ENCODE assay signal across 27 cellular contexts in the genomic region with DNA sequence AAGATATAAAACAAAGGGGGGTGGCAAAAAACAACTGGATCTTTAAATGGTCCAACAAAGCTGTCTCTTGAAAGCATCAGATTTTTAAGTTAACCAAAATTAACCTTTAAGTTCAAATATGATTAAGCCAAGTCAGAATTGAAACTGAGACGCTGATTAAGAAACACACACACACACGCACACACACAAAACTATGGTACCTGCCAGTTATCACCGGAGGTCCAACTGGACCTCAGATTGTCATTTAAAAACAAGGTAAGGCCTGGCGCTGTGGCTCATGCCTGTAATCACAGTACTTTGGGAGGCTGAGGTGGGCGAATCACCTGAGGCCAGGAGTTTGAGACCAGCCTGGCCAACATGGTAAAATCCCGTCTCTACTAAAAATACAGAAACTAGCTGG. TPM values are rescaled to one million over a fixed set of nuclear protein-coding genes. Genes with fewer than 3 reads are reported as not detected.
DNase-seq lines count a peak whose midpoint lies in the region; ATAC-seq, FAIRE-seq and TF ChIP-seq lines count a peak whose summit lies in the region.
"Had no signal": no experiment of that assay in that cellular context is flagged by ENCODE, and none has a peak within 500 bp of the region (broad histone marks: within the 10 kb centered on the region; RNA-seq: fewer than 3 reads in every experiment).

No MANE protein-coding gene starts in this region.

- H3K9ac ChIP-seq in H9 (ENCODE audit: extremely low read depth, insufficient read length, low read length): no peak overlapping the region
- H3K9ac ChIP-seq in GM12878 (ENCODE audit: control insufficient read depth, insufficient read depth, low read length): no peak overlapping the region
- H3K9ac ChIP-seq in parathyroid adenoma: no peak overlapping the region

- H3K4me3 Mint-ChIP-seq in activated CD8-positive, alpha-beta memory T cell treated with anti-CD3 and anti-CD28 coated beads, Interleukin-2, amount 10 ng/mL, durations not matched to agents 7 days and 5 days: no peak overlapping the region
- no peak overlapping the region for H3K4me3 Mint-ChIP-seq in H9
- H3K4me3 Mint-ChIP-seq: activated naive CD8-positive, alpha-beta T cell treated with anti-CD3 and anti-CD28 coated beads for 36 hours; activated T-helper 1 cell treated with anti-CD3 and anti-CD28 coated beads, Interleukin-12 subunit alpha, Interleukin-12 subunit beta, Interleukin-2, Interleukin-4 antibody, amounts not matched to agents 30 ng/mL and 10 ng/mL and 1 ng/mL, durations not matched to agents 14 hours and 24 hours and 36 hours had no signal

- H3K36me3 Mint-ChIP-seq in activated CD8-positive, alpha-beta memory T cell treated with anti-CD3 and anti-CD28 coated beads, Interleukin-2, amount 10 ng/mL, durations not matched to agents 7 days and 5 days: peaks cover 26% of the 10 kb centered on the region
- H3K36me3 Mint-ChIP-seq in H9 (ENCODE audit: insufficient read depth in 1 of 3, low read depth in 3 of 3): peaks cover 7 to 24% (median 14%) of the 10 kb centered on the region in 3 experiments; a peak in 6 of 7 replicates

- H3K4me1 ChIP-seq in H9 (ENCODE audit: insufficient read depth, low read length) (no peaks in the 10 kb centered on the region), GM12878 (ENCODE audit: control insufficient read depth, insufficient read depth, low read length) (no peaks in the 10 kb centered on the region), parathyroid adenoma (peaks cover 5% of the 10 kb centered on the region)
- H3K4me1 ChIP-seq: SJSA1 had no signal

- no peak overlapping the region for H3K56ac ChIP-seq in H9 (ENCODE audit: insufficient read length, low read depth, low read length)

- CTCF ChIA-PET in activated CD8-positive, alpha-beta memory T cell treated with anti-CD3 and anti-CD28 coated beads, Interleukin-2, amount 10 ng/mL, durations not matched to agents 7 days and 5 days (lab: Charles Lee): no interaction called here
- CTCF ChIA-PET in GM12878 (lab: Yijun Ruan, JAX): interaction anchor here (0.5 kb wide), 1 partner anchor 414 kb away, joined by 3 read pairs; no protein-coding TSS in a partner anchor

- no peak overlapping the region for H3T11ph ChIP-seq in H9 (ENCODE audit: low read length)

- no peak overlapping the region for H2AK5ac ChIP-seq in H9 (ENCODE audit: insufficient read length, low read length)

- TF ChIP-seq POLR2A in GM12878 (IDR thresholded peaks at IDR 0.05; ENCODE audit: low read depth, low read length): no peak

- no peaks in the 10 kb centered on the region for H3K23me2 ChIP-seq in H9 (ENCODE audit: insufficient read length, low read depth, low read length, poor library complexity, severe bottlenecking)

- in situ Hi-C loops in GM12878 (cut with MboI): no loop called here

- BruUV-seq in GM12878 (replicated peaks; lab: Mats Ljungman, UMichigan): no TSS peak

- H2BK120ac ChIP-seq in H9 (ENCODE audit: low read depth, low read length, poor library complexity, severe bottlenecking): no peak overlapping the region

- no peak overlapping the region for H4K91ac ChIP-seq in H9 (ENCODE audit: insufficient read length, low read depth, low read length)

- no peak overlapping the region for H3K23ac ChIP-seq in H9 (ENCODE audit: insufficient read length, low read depth, low read length)

- no CpG with 5 or more reads among the region's 6 CpGs for WGBS in H9 (ENCODE audit: extremely low coverage, insufficient read length, low lambda C conversion rate)
- 64% methylated on average over 6 of the region's 6 CpGs for WGBS in GM12878 (ENCODE audit: insufficient coverage, insufficient replicate concordance, low lambda C conversion rate, missing lambda C conversion rate)

- peak overlapping the region; percentile 28 for H3K27ac Mint-ChIP-seq in activated CD8-positive, alpha-beta memory T cell treated with anti-CD3 and anti-CD28 coated beads, Interleukin-2, amount 10 ng/mL, durations not matched to agents 7 days and 5 days
- peak overlapping the region in 2 of 3 experiments; percentile 16 to 19; a peak in 1 of 7 replicates for H3K27ac Mint-ChIP-seq in H9
- H3K27ac Mint-ChIP-seq: activated naive CD8-positive, alpha-beta T cell treated with anti-CD3 and anti-CD28 coated beads for 36 hours; activated T-helper 1 cell treated with anti-CD3 and anti-CD28 coated beads, Interleukin-12 subunit alpha, Interleukin-12 subunit beta, Interleukin-2, Interleukin-4 antibody, amounts not matched to agents 30 ng/mL and 10 ng/mL and 1 ng/mL, durations not matched to agents 14 hours and 24 hours and 36 hours had no signal

- H4K20me1 ChIP-seq in H9 (ENCODE audit: control insufficient read depth, insufficient read depth, insufficient read length) (no peaks in the 10 kb centered on the region), GM12878 (ENCODE audit: control insufficient read depth, insufficient read depth) (no peaks in the 10 kb centered on the region)

- TF ChIP-seq EP300 in GM12878 (IDR thresholded peaks at IDR 0.05; ENCODE audit: borderline replicate concordance in 1 of 2, control insufficient read depth in 1 of 2, low read depth in 2 of 2, low read length in 2 of 2): no peak

- no peak overlapping the region for H2BK20ac ChIP-seq in H9 (ENCODE audit: low read depth, low read length, poor library complexity, severe bottlenecking)

- TF ChIP-seq RAD21 in GM12878 (IDR thresholded peaks at IDR 0.05; ENCODE audit: insufficient read depth, low read depth, low read length): no peak

- FAIRE-seq in GM12878 (lab: Jason Lieb, UNC): no peak
- FAIRE-seq in urothelium cell line (lab: Jason Lieb, UNC): no peak

- H3K4ac ChIP-seq in H9 (ENCODE audit: low read depth, low read length): no peak overlapping the region

- H2AFZ ChIP-seq in H9 (ENCODE audit: low read length): no peak overlapping the region
- H2AFZ ChIP-seq in GM12878 (ENCODE audit: control insufficient read depth, low read depth, low read length): no peak overlapping the region
- no peak overlapping the region for H2AFZ ChIP-seq in parathyroid adenoma

- H2BK12ac ChIP-seq in H9 (ENCODE audit: insufficient read length, low read depth, low read length): no peak overlapping the region

- POLR2A ChIA-PET in GM12878 (lab: Charles Lee): interaction anchor here (0.5 to 1.4 kb wide), 2 partner anchors 11 to 864 kb away, joined by 4 to 5 read pairs; a partner anchor contains a TSS

- H3K79me2 ChIP-seq in H9 (ENCODE audit: insufficient read depth, low read length): peaks cover 23% of the 10 kb centered on the region; the same call in 1 of the 2 replicates
- peaks cover 66% of the 10 kb centered on the region for H3K79me2 ChIP-seq in GM12878 (ENCODE audit: control insufficient read depth, insufficient read depth, low read length)
- H3K79me2 ChIP-seq in parathyroid adenoma: peaks cover 65% of the 10 kb centered on the region

- no peak overlapping the region for H2BK15ac ChIP-seq in H9 (ENCODE audit: low read depth, low read length)

- no peak for DNase-seq in activated CD8-positive, alpha-beta memory T cell treated with anti-CD3 and anti-CD28 coated beads, Interleukin-2, amount 10 ng/mL, durations not matched to agents 7 days and 5 days
- DNase-seq in activated CD8-positive, alpha-beta memory T cell treated with anti-CD3 and anti-CD28 coated beads for 24 hours: no peak
- no peak for DNase-seq in H9
- no peak for DNase-seq in GM12878 (ENCODE audit: low read depth, low spot score)
- no peak for DNase-seq in AG08395 (ENCODE audit: low spot score)
- DNase-seq in urothelium cell line (ENCODE audit: low spot score): no peak
- DNase-seq: activated CD4-positive, CD25-positive, alpha-beta regulatory T cell treated with anti-CD3 and anti-CD28 coated beads, Interleukin-2, amount 50 U/mL, for 72 hours; activated naive CD8-positive, alpha-beta T cell treated with anti-CD3 and anti-CD28 coated beads for 36 hours; AML-193; central memory CD4-positive, alpha-beta T cell; DMS153; gastrocnemius medialis; hypothalamus; KG1; mesendoderm; NCI-H1417; NCI-H2029 treated with DMSO at 0.1 percent for 48 hours; NCI-H226; NCI-H69; RPMI8226; stomach; thyroid gland had no signal

- H3K36me3 ChIP-seq in GM12878 (ENCODE audit: control insufficient read depth in 2 of 2, insufficient read depth in 2 of 2, low read length in 1 of 2) (peaks cover 0 to 7% of the 10 kb centered on the region in 2 experiments; a peak in 1 of 4 replicates), parathyroid adenoma (ENCODE audit: control insufficient read depth, insufficient read depth, low read length) (no peaks in the 10 kb centered on the region)
- H3K36me3 ChIP-seq: thyroid gland had no signal

- H4K8ac ChIP-seq in H9 (replicated peaks; ENCODE audit: insufficient read length, low read depth, low read length): no peak overlapping the region

- H3K4me3 ChIP-seq in GM12878 (no peak overlapping the region), parathyroid adenoma (ENCODE audit: low read depth, low read length) (peak overlapping the region; percentile 1)
- H3K4me3 ChIP-seq: ascending aorta, gastrocnemius medialis, SJSA1, stomach, thyroid gland had no signal

- H3K4me2 ChIP-seq in H9 (ENCODE audit: insufficient read depth, insufficient read length, low read length) (no peak overlapping the region), GM12878 (ENCODE audit: control insufficient read depth, insufficient read depth) (peak overlapping the region; percentile 3; the same call in 1 of the 2 replicates), parathyroid adenoma (ENCODE audit: low read length) (no peak overlapping the region)

- no peak overlapping the region for H2BK5ac ChIP-seq in H9 (ENCODE audit: insufficient read length, low read length)

- H3K27ac ChIP-seq in H9 (ENCODE audit: insufficient read length, low read depth, low read length) (no peak overlapping the region), GM12878 (ENCODE audit: control insufficient read depth, insufficient read depth) (no peak overlapping the region), parathyroid adenoma (no peak overlapping the region)
- H3K27ac ChIP-seq: ascending aorta, gastrocnemius medialis, SJSA1, thyroid gland had no signal

- no peaks in the 10 kb centered on the region for H3K9me3 Mint-ChIP-seq in activated CD8-positive, alpha-beta memory T cell treated with anti-CD3 and anti-CD28 coated beads, Interleukin-2, amount 10 ng/mL, durations not matched to agents 7 days and 5 days (ENCODE audit: low read depth)
- H3K9me3 Mint-ChIP-seq in H9: no peaks in the 10 kb centered on the region
- H3K9me3 Mint-ChIP-seq: activated naive CD8-positive, alpha-beta T cell treated with anti-CD3 and anti-CD28 coated beads for 36 hours; activated T-helper 1 cell treated with anti-CD3 and anti-CD28 coated beads, Interleukin-12 subunit alpha, Interleukin-12 subunit beta, Interleukin-2, Interleukin-4 antibody, amounts not matched to agents 30 ng/mL and 10 ng/mL and 1 ng/mL, durations not matched to agents 14 hours and 24 hours and 36 hours had no signal

- H3K4me1 Mint-ChIP-seq in activated CD8-positive, alpha-beta memory T cell treated with anti-CD3 and anti-CD28 coated beads, Interleukin-2, amount 10 ng/mL, durations not matched to agents 7 days and 5 days: peaks cover 21% of the 10 kb centered on the region
- peaks cover 0 to 7% of the 10 kb centered on the region in 2 experiments; a peak in 1 of 4 replicates for H3K4me1 Mint-ChIP-seq in H9

- intact Hi-C loops in GM12878 (cut with micrococcal nuclease; ENCODE audit: unreplicated experiment): no loop called here

- no peak for TF ChIP-seq CTCF in H9 (conservative IDR thresholded peaks at IDR 0.05)
- TF ChIP-seq CTCF in GM12878 (IDR thresholded peaks at IDR 0.05 in 2 of 3, conservative IDR thresholded peaks at IDR 0.05 in 1 of 3; ENCODE audit: control insufficient read depth in 2 of 3, extremely low read depth in 1 of 3, insufficient read depth in 1 of 3, low read depth in 3 of 3, low read length in 3 of 3): no peak
- TF ChIP-seq CTCF in parathyroid adenoma (IDR thresholded peaks at IDR 0.05): no peak

- H3K9me3 ChIP-seq in H9 (ENCODE audit: control insufficient read depth, low read depth, low read length): no peaks in the 10 kb centered on the region
- H3K9me3 ChIP-seq in GM12878 (replicated peaks; ENCODE audit: control insufficient read depth, insufficient read depth, low read length): no peaks in the 10 kb centered on the region
- no peaks in the 10 kb centered on the region for H3K9me3 ChIP-seq in parathyroid adenoma (ENCODE audit: control insufficient read depth, low read length)
- H3K9me3 ChIP-seq: ascending aorta, gastrocnemius medialis, SJSA1, stomach, thyroid gland had no signal

- H3K14ac ChIP-seq in H9 (ENCODE audit: insufficient read depth, low read length): no peak overlapping the region

- H3K27me3 ChIP-seq in H9 (ENCODE audit: insufficient read depth, low read length): no peaks in the 10 kb centered on the region
- no peaks in the 10 kb centered on the region for H3K27me3 ChIP-seq in GM12878 (replicated peaks in 1 of 2; ENCODE audit: control insufficient read depth in 2 of 2, insufficient read depth in 2 of 2, low read length in 1 of 2)
- H3K27me3 ChIP-seq in parathyroid adenoma (ENCODE audit: control insufficient read depth, insufficient read depth, low read length): no peaks in the 10 kb centered on the region
- H3K27me3 ChIP-seq: ascending aorta, gastrocnemius medialis, SJSA1, stomach, thyroid gland had no signal

- H4K5ac ChIP-seq in H9 (ENCODE audit: insufficient read length, low read depth, low read length): no peak overlapping the region

- H3K27me3 Mint-ChIP-seq in activated CD8-positive, alpha-beta memory T cell treated with anti-CD3 and anti-CD28 coated beads, Interleukin-2, amount 10 ng/mL, durations not matched to agents 7 days and 5 days: no peaks in the 10 kb centered on the region
- no peaks in the 10 kb centered on the region for H3K27me3 Mint-ChIP-seq in H9 (ENCODE audit: low read depth)
- H3K27me3 Mint-ChIP-seq: activated naive CD8-positive, alpha-beta T cell treated with anti-CD3 and anti-CD28 coated beads for 36 hours had no signal

- peaks cover 3% of the 10 kb centered on the region for H3K79me1 ChIP-seq in H9 (ENCODE audit: insufficient read depth, low read depth, low read length, poor library complexity, severe bottlenecking)

- RAD21 ChIA-PET in GM12878 (lab: Charles Lee; ENCODE audit: unreplicated experiment): no interaction called here

- SMC1A ChIA-PET in GM12878 (lab: Charles Lee; ENCODE audit: uncharacterized antibody, unreplicated experiment): interaction anchor here (0.9 to 1.8 kb wide), 4 partner anchors 8 to 85 kb away, joined by 3 to 5 read pairs (median 4); no protein-coding TSS in a partner anchor

- ATAC-seq in activated CD8-positive, alpha-beta memory T cell treated with anti-CD3 and anti-CD28 coated beads, Interleukin-2, amount 10 ng/mL, durations not matched to agents 7 days and 5 days: no peak
- ATAC-seq in GM12878: no peak
- ATAC-seq in HG03097 (IDR thresholded peaks at IDR 0.05; ENCODE audit: low FRiP score, unreplicated experiment): no peak
- ATAC-seq: gastrocnemius medialis had no signal

- no peak overlapping the region for H3K18ac ChIP-seq in H9 (ENCODE audit: insufficient read length, low read depth, low read length)

RNA-seq across cellular contexts. Expression of a gene that starts 10.4 kb away (rescaled TPM):
- 10 to 100 TPM; 51.3 to 61.6 TPM for total RNA-seq in activated CD8-positive, alpha-beta memory T cell treated with anti-CD3 and anti-CD28 coated beads, Interleukin-2, amount 10 ng/mL, durations not matched to agents 7 days and 5 days
- 160 TPM in 2 replicates for total RNA-seq in H9 (2021)
- 19.6 and 20.3 TPM in 2 replicates for total RNA-seq in GM12878 (2013; cell fraction: nucleolus; rRNA removed)
- 70.3 and 80.2 TPM in 2 replicates for total RNA-seq in GM12878 (2014; rRNA removed)
- total RNA-seq in GM12878 (2014; rRNA removed; fragmentation: Illumina TruSeq; extraction: Trizol): 74.8 and 78.4 TPM in 2 replicates
- 65.6 and 66.2 TPM in 2 replicates for total RNA-seq in GM12878 (2021)
- 72.1 TPM for polyA plus RNA-seq in GM12878 (2011; ENCODE audit: low read depth)
- polyA plus RNA-seq in GM12878 (2011; rRNA removed): 122 and 173 TPM in 2 replicates
- polyA plus RNA-seq in GM12878 (2011; cell fraction: cytosol; rRNA removed): 77.5 and 80.1 TPM in 2 replicates
- polyA plus RNA-seq in GM12878 (2011; cell fraction: nucleus; rRNA removed): 40.6 and 41.4 TPM in 2 replicates
- 110 and 114 TPM in 2 replicates for polyA plus RNA-seq in GM12878 (2012)
- 133 and 164 TPM in 2 replicates for polyA plus RNA-seq in GM12878 (2014; fragmentation: Illumina TruSeq; extraction: Trizol)
- 100 to 1,000 TPM; 166 to 283 TPM for polyA plus RNA-seq in GM12878 (2014; fragmentation: Nextera tagmentation; extraction: Ambion mirVana)
- polyA plus RNA-seq in GM12878 (2014; rRNA removed): 76.8 and 82.5 TPM in 2 replicates
- 100 to 1,000 TPM; 201 to 203 TPM for polyA plus RNA-seq in GM12878 (2016; fragmentation: Nextera tagmentation; extraction: Ambion mirVana)
- 72.1 and 96.6 TPM in 2 replicates for polyA minus RNA-seq in GM12878 (2011; rRNA and poly(A)+ RNA removed)
- polyA minus RNA-seq in GM12878 (2011; cell fraction: cytosol; rRNA and poly(A)+ RNA removed): 35.2 and 38.9 TPM in 2 replicates
- 59.5 and 88.8 TPM in 2 replicates for polyA minus RNA-seq in GM12878 (2011; cell fraction: nucleus; rRNA and poly(A)+ RNA removed)

RNA-seq across cellular contexts. Expression of a gene that starts 30.7 kb away (rescaled TPM):
- total RNA-seq in activated CD8-positive, alpha-beta memory T cell treated with anti-CD3 and anti-CD28 coated beads, Interleukin-2, amount 10 ng/mL, durations not matched to agents 7 days and 5 days: 10 to 100 TPM; 30.3 to 36.5 TPM
- total RNA-seq in H9 (2021) (16.8 and 18.9 TPM in 2 replicates), GM12878 (2014; rRNA removed) (20.5 and 22.4 TPM in 2 replicates), GM12878 (2014; rRNA removed; fragmentation: Illumina TruSeq; extraction: Trizol) (10.7 TPM in 2 replicates), GM12878 (2021) (23.0 and 26.1 TPM in 2 replicates)
- total RNA-seq in GM12878 (2013; cell fraction: nucleolus; rRNA removed): 33.1 and 33.3 TPM in 2 replicates
- 3.0 TPM for polyA plus RNA-seq in GM12878 (2011; ENCODE audit: low read depth)
- polyA plus RNA-seq in GM12878 (2011; rRNA removed) (15.7 and 18.3 TPM in 2 replicates), GM12878 (2014; fragmentation: Illumina TruSeq; extraction: Trizol) (10.2 and 11.2 TPM in 2 replicates), GM12878 (2014; fragmentation: Nextera tagmentation; extraction: Ambion mirVana) (10 to 100 TPM in 1 of 2 experiments, 1 to 10 TPM in 1; 3.0 to 10.1 TPM), GM12878 (2014; rRNA removed) (16.5 and 17.3 TPM in 2 replicates), GM12878 (2016; fragmentation: Nextera tagmentation; extraction: Ambion mirVana) (10 to 100 TPM; 20.8 to 20.9 TPM)
- 18.9 and 22.9 TPM in 2 replicates for polyA plus RNA-seq in GM12878 (2011; cell fraction: cytosol; rRNA removed)
- polyA plus RNA-seq in GM12878 (2011; cell fraction: nucleus; rRNA removed): 11.1 and 15.4 TPM in 2 replicates
- 6.9 and 7.5 TPM in 2 replicates for polyA plus RNA-seq in GM12878 (2012)
- polyA minus RNA-seq in GM12878 (2011; rRNA and poly(A)+ RNA removed): 37.7 and 42.8 TPM in 2 replicates
- polyA minus RNA-seq in GM12878 (2011; cell fraction: cytosol; rRNA and poly(A)+ RNA removed): 20.2 and 21.3 TPM in 2 replicates
- 16.9 and 30.1 TPM in 2 replicates for polyA minus RNA-seq in GM12878 (2011; cell fraction: nucleus; rRNA and poly(A)+ RNA removed)

RNA-seq across cellular contexts. Expression of a gene that starts 42.6 kb away (rescaled TPM):
- under 1 TPM in 1 of 2 experiments, not detected in 1; 0.06 TPM for total RNA-seq in activated CD8-positive, alpha-beta memory T cell treated with anti-CD3 and anti-CD28 coated beads, Interleukin-2, amount 10 ng/mL, durations not matched to agents 7 days and 5 days
- total RNA-seq in H9 (2021): not detected in 2 replicates
- total RNA-seq in GM12878 (2013; cell fraction: nucleolus; rRNA removed): 0.25 and 0.47 TPM in 2 replicates
- total RNA-seq in GM12878 (2014; rRNA removed): under 0.01 and 0.11 TPM in 2 replicates
- 0.05 and 0.09 TPM in 2 replicates for total RNA-seq in GM12878 (2014; rRNA removed; fragmentation: Illumina TruSeq; extraction: Trizol)
- 0.05 and 0.19 TPM in 2 replicates for total RNA-seq in GM12878 (2021)
- polyA plus RNA-seq in GM12878 (2011; ENCODE audit: low read depth): 0.05 TPM
- polyA plus RNA-seq in GM12878 (2011; rRNA removed): 0.05 and 0.27 TPM in 2 replicates
- not detected in 2 replicates for polyA plus RNA-seq in GM12878 (2011; cell fraction: cytosol; rRNA removed)
- 0.01 and 0.04 TPM in 2 replicates for polyA plus RNA-seq in GM12878 (2011; cell fraction: nucleus; rRNA removed)
- 0.15 TPM in 1 of 2 replicates, not detected in the other for polyA plus RNA-seq in GM12878 (2012)
- polyA plus RNA-seq in GM12878 (2014; fragmentation: Illumina TruSeq; extraction: Trizol): 0.10 and 0.13 TPM in 2 replicates
- under 1 TPM; 0.10 to 0.16 TPM for polyA plus RNA-seq in GM12878 (2014; fragmentation: Nextera tagmentation; extraction: Ambion mirVana)
- polyA plus RNA-seq in GM12878 (2014; rRNA removed): 0.03 and 0.06 TPM in 2 replicates
- under 1 TPM; 0.07 to 0.35 TPM for polyA plus RNA-seq in GM12878 (2016; fragmentation: Nextera tagmentation; extraction: Ambion mirVana)
- polyA minus RNA-seq in GM12878 (2011; rRNA and poly(A)+ RNA removed): 0.05 and 0.07 TPM in 2 replicates
- polyA minus RNA-seq in GM12878 (2011; cell fraction: cytosol; rRNA and poly(A)+ RNA removed): not detected in 2 replicates
- 0.10 and 0.12 TPM in 2 replicates for polyA minus RNA-seq in GM12878 (2011; cell fraction: nucleus; rRNA and poly(A)+ RNA removed)
- total RNA-seq: activated T-helper 1 cell treated with anti-CD3 and anti-CD28 coated beads, Interleukin-12 subunit alpha, Interleukin-12 subunit beta, Interleukin-2, Interleukin-4 antibody, amounts not matched to agents 30 ng/mL and 10 ng/mL and 1 ng/mL, durations not matched to agents 14 hours and 24 hours and 36 hours; ascending aorta; SJSA1 had no signal
